In the genomic region with DNA sequence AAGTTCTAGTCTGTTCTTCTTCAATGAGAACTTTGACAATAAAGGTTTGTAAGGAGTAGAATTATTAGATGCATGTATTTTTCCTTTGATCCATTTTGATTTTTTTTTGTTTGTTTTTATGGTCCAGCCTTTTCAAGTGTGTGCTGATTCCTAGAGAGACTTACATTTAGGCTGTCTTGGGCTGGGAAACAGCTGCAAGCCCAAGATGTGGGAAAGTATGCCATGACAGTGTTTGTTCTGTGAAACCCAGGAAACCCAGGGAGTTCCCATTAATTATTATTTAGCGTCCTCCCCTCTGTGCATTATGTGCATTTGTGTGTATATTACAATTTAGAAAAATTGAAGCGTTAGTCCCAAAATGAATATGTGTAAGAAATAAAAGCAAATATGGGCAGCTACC, we compare ENCODE assay signal across 39 cellular contexts.
"Had no signal": no experiment of that assay in that cellular context is flagged by ENCODE, and none has a peak within 500 bp of the region (broad histone marks: within the 10 kb centered on the region; RNA-seq: fewer than 3 reads in every experiment).

No MANE protein-coding gene starts in this region.

- DNase-seq: activated effector memory CD4-positive, alpha-beta T cell treated with anti-CD3 and anti-CD28 coated beads, Interleukin-2, amount 50 U/mL, for 16 hours; activated effector memory CD4-positive, alpha-beta T cell treated with Interleukin-2 at 50 U/mL for 16 hours; activated gamma-delta T cell; activated gamma-delta T cell treated with Interleukin-2 at 50 U/mL for 16 hours; activated naive CD4-positive, alpha-beta T cell; activated naive CD4-positive, alpha-beta T cell treated with anti-CD3 and anti-CD28 coated beads for 36 hours; activated naive CD4-positive, alpha-beta T cell treated with anti-CD3 and anti-CD28 coated beads, Interleukin-2, amount 10 ng/mL, durations not matched to agents 7 days and 5 days; activated naive CD4-positive, alpha-beta T cell treated with anti-CD3 and anti-CD28 coated beads, Interleukin-2, amount 50 U/mL, for 16 hours; activated naive CD4-positive, alpha-beta T cell treated with Interleukin-2 at 50 U/mL for 16 hours; activated naive CD8-positive, alpha-beta T cell treated with anti-CD3 and anti-CD28 coated beads for 36 hours; activated naive CD8-positive, alpha-beta T cell treated with anti-CD3 and anti-CD28 coated beads, Interleukin-2, amount 10 ng/mL, durations not matched to agents 7 days and 5 days; activated naive CD8-positive, alpha-beta T cell treated with anti-CD3 and anti-CD28 coated beads, Interleukin-2, amount 50 U/mL, for 24 hours; activated T-cell treated with anti-CD3 and anti-CD28 coated beads for 4 hours; activated T-cell treated with anti-CD3 and anti-CD28 coated beads, Interleukin-2, amount 50 U/mL, for 1 hour; activated T-cell treated with anti-CD3 and anti-CD28 coated beads, Interleukin-2, amount 50 U/mL, for 24 hours; activated T-cell treated with anti-CD3 and anti-CD28 coated beads, Interleukin-2, amount 50 U/mL, for 4 hours; activated T-cell treated with anti-CD3 and anti-CD28 coated beads, Interleukin-2, amount 50 U/mL, for 48 hours; activated T-cell treated with anti-CD3 and anti-CD28 coated beads, Interleukin-2, amount 50 U/mL, for 72 hours; adrenal gland; amniotic stem cell; amygdala; anterior cingulate cortex; aorta; body of pancreas; brain microvascular endothelial cell; caudate nucleus; central memory CD4-positive, alpha-beta T cell; cerebellar nuclear complex had no signal

- H3K9me3 ChIP-seq: adrenal gland, ascending aorta, body of pancreas, breast epithelium had no signal

- H3K4me1 Mint-ChIP-seq: activated naive CD4-positive, alpha-beta T cell treated with anti-CD3 and anti-CD28 coated beads, Interleukin-2, amount 10 ng/mL, durations not matched to agents 7 days and 5 days; activated naive CD4-positive, alpha-beta T cell treated with anti-CD3 and anti-CD28 coated beads, Interleukin-2, amount 50 U/mL, for 24 hours; activated naive CD8-positive, alpha-beta T cell treated with anti-CD3 and anti-CD28 coated beads, Interleukin-2, amount 10 ng/mL, durations not matched to agents 7 days and 5 days; activated naive CD8-positive, alpha-beta T cell treated with anti-CD3 and anti-CD28 coated beads, Interleukin-2, amount 50 U/mL, for 24 hours; activated T-helper 17 cell treated with anti-CD3 and anti-CD28 coated beads, Interleukin-2, amount 50 U/mL, for 72 hours; central memory CD8-positive, alpha-beta T cell had no signal

- ATAC-seq: activated naive CD4-positive, alpha-beta T cell treated with anti-CD3 and anti-CD28 coated beads, Interleukin-2, amount 50 U/mL, for 72 hours; activated naive CD8-positive, alpha-beta T cell treated with anti-CD3 and anti-CD28 coated beads, Interleukin-2, amount 50 U/mL, for 24 hours; activated T-cell treated with anti-CD3 and anti-CD28 coated beads, Interleukin-2, amount 50 U/mL, for 4 hours; activated T-cell treated with anti-CD3 and anti-CD28 coated beads, Interleukin-2, amount 50 U/mL, for 72 hours; activated T-helper 17 cell treated with anti-CD3 and anti-CD28 coated beads, Interleukin-2, amount 50 U/mL, for 72 hours; body of pancreas had no signal

- H3K27me3 Mint-ChIP-seq: activated naive CD4-positive, alpha-beta T cell treated with anti-CD3 and anti-CD28 coated beads, Interleukin-2, amount 10 ng/mL, durations not matched to agents 7 days and 5 days; activated naive CD8-positive, alpha-beta T cell; activated naive CD8-positive, alpha-beta T cell treated with anti-CD3 and anti-CD28 coated beads for 36 hours; activated naive CD8-positive, alpha-beta T cell treated with anti-CD3 and anti-CD28 coated beads, Interleukin-2, amount 50 U/mL, for 24 hours; activated T-cell treated with anti-CD3 and anti-CD28 coated beads, Interleukin-2, amount 50 U/mL, for 24 hours; activated T-helper 17 cell treated with anti-CD3 and anti-CD28 coated beads, Interleukin-2, amount 50 U/mL, for 72 hours; central memory CD8-positive, alpha-beta T cell had no signal

- H3K27ac ChIP-seq: adrenal gland, ascending aorta, body of pancreas, brain microvascular endothelial cell, breast epithelium, cardiac muscle cell had no signal

- H3K27me3 ChIP-seq: adrenal gland, ascending aorta, body of pancreas, brain microvascular endothelial cell, breast epithelium, cardiac muscle cell had no signal

- H3K27ac Mint-ChIP-seq: activated naive CD4-positive, alpha-beta T cell treated with anti-CD3 and anti-CD28 coated beads for 36 hours; activated naive CD4-positive, alpha-beta T cell treated with anti-CD3 and anti-CD28 coated beads, Interleukin-2, amount 10 ng/mL, durations not matched to agents 7 days and 5 days; activated naive CD4-positive, alpha-beta T cell treated with anti-CD3 and anti-CD28 coated beads, Interleukin-2, amount 50 U/mL, for 24 hours; activated naive CD4-positive, alpha-beta T cell treated with anti-CD3 and anti-CD28 coated beads, Interleukin-2, amount 50 U/mL, for 72 hours; activated naive CD8-positive, alpha-beta T cell; activated naive CD8-positive, alpha-beta T cell treated with anti-CD3 and anti-CD28 coated beads for 36 hours; activated naive CD8-positive, alpha-beta T cell treated with anti-CD3 and anti-CD28 coated beads, Interleukin-2, amount 10 ng/mL, durations not matched to agents 7 days and 5 days; activated naive CD8-positive, alpha-beta T cell treated with anti-CD3 and anti-CD28 coated beads, Interleukin-2, amount 50 U/mL, for 24 hours; activated T-cell treated with anti-CD3 and anti-CD28 coated beads, Interleukin-2, amount 50 U/mL, for 24 hours; activated T-cell treated with anti-CD3 and anti-CD28 coated beads, Interleukin-2, amount 50 U/mL, for 72 hours; activated T-helper 1 cell treated with anti-CD3 and anti-CD28 coated beads, Interleukin-12 subunit alpha, Interleukin-12 subunit beta, Interleukin-2, Interleukin-4 antibody, amounts not matched to agents 30 ng/mL and 10 ng/mL and 1 ng/mL, durations not matched to agents 14 hours and 24 hours and 36 hours; activated T-helper 17 cell treated with anti-CD3 and anti-CD28 coated beads, Interleukin-2, amount 50 U/mL, for 72 hours; activated T-helper 2 cell treated with anti-CD3 and anti-CD28 coated beads, Interferon-gamma antibody, Interleukin-2, Interleukin-4, amounts not matched to agents 10 μg/mL and 5 μg/mL and 100 μg/mL, durations not matched to agents 14 hours and 24 hours and 36 hours; brain had no signal

- H3K4me3 ChIP-seq: adrenal gland, ascending aorta, body of pancreas, breast epithelium, cardiac muscle cell had no signal

- H3K36me3 ChIP-seq: adrenal gland, ascending aorta, brain microvascular endothelial cell, breast epithelium, cardiac muscle cell had no signal

- H3K36me3 Mint-ChIP-seq: activated naive CD4-positive, alpha-beta T cell treated with anti-CD3 and anti-CD28 coated beads, Interleukin-2, amount 10 ng/mL, durations not matched to agents 7 days and 5 days; activated naive CD4-positive, alpha-beta T cell treated with anti-CD3 and anti-CD28 coated beads, Interleukin-2, amount 50 U/mL, for 24 hours; activated naive CD4-positive, alpha-beta T cell treated with anti-CD3 and anti-CD28 coated beads, Interleukin-2, amount 50 U/mL, for 72 hours; activated naive CD8-positive, alpha-beta T cell; activated naive CD8-positive, alpha-beta T cell treated with anti-CD3 and anti-CD28 coated beads for 36 hours; activated naive CD8-positive, alpha-beta T cell treated with anti-CD3 and anti-CD28 coated beads, Interleukin-2, amount 10 ng/mL, durations not matched to agents 7 days and 5 days; brain had no signal

- H3K4me3 Mint-ChIP-seq: activated naive CD4-positive, alpha-beta T cell treated with anti-CD3 and anti-CD28 coated beads for 36 hours; activated naive CD4-positive, alpha-beta T cell treated with anti-CD3 and anti-CD28 coated beads, Interleukin-2, amount 10 ng/mL, durations not matched to agents 7 days and 5 days; activated naive CD4-positive, alpha-beta T cell treated with anti-CD3 and anti-CD28 coated beads, Interleukin-2, amount 50 U/mL, for 24 hours; activated naive CD8-positive, alpha-beta T cell; activated naive CD8-positive, alpha-beta T cell treated with anti-CD3 and anti-CD28 coated beads for 36 hours; activated naive CD8-positive, alpha-beta T cell treated with anti-CD3 and anti-CD28 coated beads, Interleukin-2, amount 10 ng/mL, durations not matched to agents 7 days and 5 days; activated naive CD8-positive, alpha-beta T cell treated with anti-CD3 and anti-CD28 coated beads, Interleukin-2, amount 50 U/mL, for 24 hours; activated T-cell treated with anti-CD3 and anti-CD28 coated beads, Interleukin-2, amount 50 U/mL, for 24 hours; activated T-cell treated with anti-CD3 and anti-CD28 coated beads, Interleukin-2, amount 50 U/mL, for 4 hours; activated T-cell treated with anti-CD3 and anti-CD28 coated beads, Interleukin-2, amount 50 U/mL, for 72 hours; activated T-helper 1 cell treated with anti-CD3 and anti-CD28 coated beads, Interleukin-12 subunit alpha, Interleukin-12 subunit beta, Interleukin-2, Interleukin-4 antibody, amounts not matched to agents 30 ng/mL and 10 ng/mL and 1 ng/mL, durations not matched to agents 14 hours and 24 hours and 36 hours; activated T-helper 17 cell treated with anti-CD3 and anti-CD28 coated beads, Interleukin-2, amount 50 U/mL, for 72 hours; brain; central memory CD8-positive, alpha-beta T cell had no signal

- H3K9me3 Mint-ChIP-seq: activated naive CD4-positive, alpha-beta T cell treated with anti-CD3 and anti-CD28 coated beads for 36 hours; activated naive CD4-positive, alpha-beta T cell treated with anti-CD3 and anti-CD28 coated beads, Interleukin-2, amount 10 ng/mL, durations not matched to agents 7 days and 5 days; activated naive CD4-positive, alpha-beta T cell treated with anti-CD3 and anti-CD28 coated beads, Interleukin-2, amount 50 U/mL, for 24 hours; activated naive CD8-positive, alpha-beta T cell treated with anti-CD3 and anti-CD28 coated beads for 36 hours; activated T-cell treated with anti-CD3 and anti-CD28 coated beads, Interleukin-2, amount 50 U/mL, for 24 hours; activated T-cell treated with anti-CD3 and anti-CD28 coated beads, Interleukin-2, amount 50 U/mL, for 4 hours; activated T-helper 1 cell treated with anti-CD3 and anti-CD28 coated beads, Interleukin-12 subunit alpha, Interleukin-12 subunit beta, Interleukin-2, Interleukin-4 antibody, amounts not matched to agents 30 ng/mL and 10 ng/mL and 1 ng/mL, durations not matched to agents 14 hours and 24 hours and 36 hours; activated T-helper 2 cell treated with anti-CD3 and anti-CD28 coated beads, Interferon-gamma antibody, Interleukin-2, Interleukin-4, amounts not matched to agents 10 μg/mL and 5 μg/mL and 100 μg/mL, durations not matched to agents 14 hours and 24 hours and 36 hours had no signal

- H3K4me1 ChIP-seq: adrenal gland, ascending aorta, body of pancreas had no signal
